ENCODE assay signal across 1 cellular context in the genomic region with DNA sequence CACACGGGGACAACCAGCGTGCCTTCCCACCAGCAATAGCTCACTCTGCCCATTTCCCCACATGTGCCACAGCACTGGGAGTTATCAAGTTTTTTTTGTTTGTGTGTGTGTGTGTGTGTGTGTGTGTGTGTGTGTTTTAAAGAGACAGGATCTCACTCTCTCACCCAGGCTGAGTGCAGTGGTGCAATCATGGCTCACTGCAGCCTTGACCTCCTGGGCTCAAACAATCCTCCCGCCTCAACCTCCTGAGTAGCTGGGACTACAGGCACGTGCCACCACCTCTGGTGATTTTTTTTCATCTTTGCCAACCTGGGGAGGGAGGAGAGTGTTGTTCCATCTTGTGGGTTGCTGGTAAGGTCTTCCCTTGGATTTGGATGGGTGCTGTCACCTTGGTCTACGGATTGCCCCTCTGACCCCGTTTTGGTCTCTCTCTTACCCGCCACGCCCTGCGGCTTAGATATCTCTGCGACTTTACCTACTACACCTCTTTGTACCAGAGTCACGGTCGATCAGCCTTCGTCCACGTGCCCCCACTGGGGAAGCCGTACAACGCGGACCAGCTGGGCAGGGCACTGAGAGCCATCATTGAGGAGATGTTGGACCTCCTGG.
A peak's percentile ranks its signal among the peaks of the same experiment; 100 is the strongest.
TF ChIP-seq lines count a peak whose summit lies in the region.

No MANE protein-coding gene starts in this region.

TF ChIP-seq in HepG2, 621 proteins besides CTCF, POLR2A, EP300 and RAD21 (continued from another document and continues in another):
- TF ChIP-seq, protein P1, sequence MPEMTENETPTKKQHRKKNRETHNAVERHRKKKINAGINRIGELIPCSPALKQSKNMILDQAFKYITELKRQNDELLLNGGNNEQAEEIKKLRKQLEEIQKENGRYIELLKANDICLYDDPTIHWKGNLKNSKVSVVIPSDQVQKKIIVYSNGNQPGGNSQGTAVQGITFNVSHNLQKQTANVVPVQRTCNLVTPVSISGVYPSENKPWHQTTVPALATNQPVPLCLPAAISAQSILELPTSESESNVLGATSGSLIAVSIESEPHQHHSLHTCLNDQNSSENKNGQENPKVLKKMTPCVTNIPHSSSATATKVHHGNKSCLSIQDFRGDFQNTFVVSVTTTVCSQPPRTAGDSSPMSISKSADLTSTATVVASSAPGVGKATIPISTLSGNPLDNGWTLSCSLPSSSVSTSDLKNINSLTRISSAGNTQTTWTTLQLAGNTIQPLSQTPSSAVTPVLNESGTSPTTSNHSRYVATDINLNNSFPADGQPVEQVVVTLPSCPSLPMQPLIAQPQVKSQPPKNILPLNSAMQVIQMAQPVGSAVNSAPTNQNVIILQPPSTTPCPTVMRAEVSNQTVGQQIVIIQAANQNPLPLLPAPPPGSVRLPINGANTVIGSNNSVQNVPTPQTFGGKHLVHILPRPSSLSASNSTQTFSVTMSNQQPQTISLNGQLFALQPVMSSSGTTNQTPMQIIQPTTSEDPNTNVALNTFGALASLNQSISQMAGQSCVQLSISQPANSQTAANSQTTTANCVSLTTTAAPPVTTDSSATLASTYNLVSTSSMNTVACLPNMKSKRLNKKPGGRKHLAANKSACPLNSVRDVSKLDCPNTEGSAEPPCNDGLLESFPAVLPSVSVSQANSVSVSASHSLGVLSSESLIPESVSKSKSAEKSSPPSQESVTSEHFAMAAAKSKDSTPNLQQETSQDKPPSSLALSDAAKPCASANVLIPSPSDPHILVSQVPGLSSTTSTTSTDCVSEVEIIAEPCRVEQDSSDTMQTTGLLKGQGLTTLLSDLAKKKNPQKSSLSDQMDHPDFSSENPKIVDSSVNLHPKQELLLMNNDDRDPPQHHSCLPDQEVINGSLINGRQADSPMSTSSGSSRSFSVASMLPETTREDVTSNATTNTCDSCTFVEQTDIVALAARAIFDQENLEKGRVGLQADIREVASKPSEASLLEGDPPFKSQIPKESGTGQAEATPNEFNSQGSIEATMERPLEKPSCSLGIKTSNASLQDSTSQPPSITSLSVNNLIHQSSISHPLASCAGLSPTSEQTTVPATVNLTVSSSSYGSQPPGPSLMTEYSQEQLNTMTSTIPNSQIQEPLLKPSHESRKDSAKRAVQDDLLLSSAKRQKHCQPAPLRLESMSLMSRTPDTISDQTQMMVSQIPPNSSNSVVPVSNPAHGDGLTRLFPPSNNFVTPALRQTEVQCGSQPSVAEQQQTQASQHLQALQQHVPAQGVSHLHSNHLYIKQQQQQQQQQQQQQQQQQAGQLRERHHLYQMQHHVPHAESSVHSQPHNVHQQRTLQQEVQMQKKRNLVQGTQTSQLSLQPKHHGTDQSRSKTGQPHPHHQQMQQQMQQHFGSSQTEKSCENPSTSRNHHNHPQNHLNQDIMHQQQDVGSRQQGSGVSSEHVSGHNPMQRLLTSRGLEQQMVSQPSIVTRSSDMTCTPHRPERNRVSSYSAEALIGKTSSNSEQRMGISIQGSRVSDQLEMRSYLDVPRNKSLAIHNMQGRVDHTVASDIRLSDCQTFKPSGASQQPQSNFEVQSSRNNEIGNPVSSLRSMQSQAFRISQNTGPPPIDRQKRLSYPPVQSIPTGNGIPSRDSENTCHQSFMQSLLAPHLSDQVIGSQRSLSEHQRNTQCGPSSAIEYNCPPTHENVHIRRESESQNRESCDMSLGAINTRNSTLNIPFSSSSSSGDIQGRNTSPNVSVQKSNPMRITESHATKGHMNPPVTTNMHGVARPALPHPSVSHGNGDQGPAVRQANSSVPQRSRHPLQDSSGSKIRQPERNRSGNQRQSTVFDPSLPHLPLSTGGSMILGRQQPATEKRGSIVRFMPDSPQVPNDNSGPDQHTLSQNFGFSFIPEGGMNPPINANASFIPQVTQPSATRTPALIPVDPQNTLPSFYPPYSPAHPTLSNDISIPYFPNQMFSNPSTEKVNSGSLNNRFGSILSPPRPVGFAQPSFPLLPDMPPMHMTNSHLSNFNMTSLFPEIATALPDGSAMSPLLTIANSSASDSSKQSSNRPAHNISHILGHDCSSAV (CRISPR knock-in tag; IDR thresholded peaks at IDR 0.05; ENCODE audit: borderline replicate concordance), result no peak
- TF ChIP-seq GATAD2A (CRISPR knock-in tag; IDR thresholded peaks at IDR 0.05), result peak; percentile 72
- TF ChIP-seq ZIK1 (CRISPR knock-in tag; IDR thresholded peaks at IDR 0.05; ENCODE audit: borderline replicate concordance, low read depth), result no peak
- no peak for TF ChIP-seq CBX1 (IDR thresholded peaks at IDR 0.05; ENCODE audit: low read depth)
- no peak for TF ChIP-seq ZNF577 (CRISPR knock-in tag; IDR thresholded peaks at IDR 0.05; ENCODE audit: borderline replicate concordance, low read depth)
- no peak for TF ChIP-seq RNF2 (conservative IDR thresholded peaks at IDR 0.05; ENCODE audit: low read depth)
- TF ChIP-seq NFATC3 (CRISPR knock-in tag; IDR thresholded peaks at IDR 0.05), result no peak
- TF ChIP-seq ADNP (CRISPR knock-in tag; IDR thresholded peaks at IDR 0.05), result peak; percentile 66; the same call in 1 of the 2 replicates
- TF ChIP-seq, protein P2, sequence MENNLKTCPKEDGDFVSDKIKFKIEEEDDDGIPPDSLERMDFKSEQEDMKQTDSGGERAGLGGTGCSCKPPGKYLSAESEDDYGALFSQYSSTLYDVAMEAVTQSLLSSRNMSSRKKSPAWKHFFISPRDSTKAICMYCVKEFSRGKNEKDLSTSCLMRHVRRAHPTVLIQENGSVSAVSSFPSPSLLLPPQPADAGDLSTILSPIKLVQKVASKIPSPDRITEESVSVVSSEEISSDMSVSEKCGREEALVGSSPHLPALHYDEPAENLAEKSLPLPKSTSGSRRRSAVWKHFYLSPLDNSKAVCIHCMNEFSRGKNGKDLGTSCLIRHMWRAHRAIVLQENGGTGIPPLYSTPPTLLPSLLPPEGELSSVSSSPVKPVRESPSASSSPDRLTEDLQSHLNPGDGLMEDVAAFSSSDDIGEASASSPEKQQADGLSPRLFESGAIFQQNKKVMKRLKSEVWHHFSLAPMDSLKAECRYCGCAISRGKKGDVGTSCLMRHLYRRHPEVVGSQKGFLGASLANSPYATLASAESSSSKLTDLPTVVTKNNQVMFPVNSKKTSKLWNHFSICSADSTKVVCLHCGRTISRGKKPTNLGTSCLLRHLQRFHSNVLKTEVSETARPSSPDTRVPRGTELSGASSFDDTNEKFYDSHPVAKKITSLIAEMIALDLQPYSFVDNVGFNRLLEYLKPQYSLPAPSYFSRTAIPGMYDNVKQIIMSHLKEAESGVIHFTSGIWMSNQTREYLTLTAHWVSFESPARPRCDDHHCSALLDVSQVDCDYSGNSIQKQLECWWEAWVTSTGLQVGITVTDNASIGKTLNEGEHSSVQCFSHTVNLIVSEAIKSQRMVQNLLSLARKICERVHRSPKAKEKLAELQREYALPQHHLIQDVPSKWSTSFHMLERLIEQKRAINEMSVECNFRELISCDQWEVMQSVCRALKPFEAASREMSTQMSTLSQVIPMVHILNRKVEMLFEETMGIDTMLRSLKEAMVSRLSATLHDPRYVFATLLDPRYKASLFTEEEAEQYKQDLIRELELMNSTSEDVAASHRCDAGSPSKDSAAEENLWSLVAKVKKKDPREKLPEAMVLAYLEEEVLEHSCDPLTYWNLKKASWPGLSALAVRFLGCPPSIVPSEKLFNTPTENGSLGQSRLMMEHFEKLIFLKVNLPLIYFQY (CRISPR knock-in tag; IDR thresholded peaks at IDR 0.05; ENCODE audit: borderline replicate concordance), result no peak
- TF ChIP-seq DNMT3B (CRISPR knock-in tag; conservative IDR thresholded peaks at IDR 0.05), result no peak
- no peak for TF ChIP-seq THAP7 (CRISPR knock-in tag; IDR thresholded peaks at IDR 0.05)
- no peak for TF ChIP-seq ZNF761 (CRISPR knock-in tag; conservative IDR thresholded peaks at IDR 0.05)
- TF ChIP-seq SMARCC2 (IDR thresholded peaks at IDR 0.05), result no peak
- TF ChIP-seq PHF8 (CRISPR knock-in tag; IDR thresholded peaks at IDR 0.05), result no peak
- no peak for TF ChIP-seq ASH2L (IDR thresholded peaks at IDR 0.05; ENCODE audit: insufficient read length, low read depth, low read length)
- TF ChIP-seq LCORL (IDR thresholded peaks at IDR 0.05), result no peak
- peak; percentile 54 for TF ChIP-seq LCORL (CRISPR knock-in tag; IDR thresholded peaks at IDR 0.05)
- TF ChIP-seq ZNF567 (CRISPR knock-in tag; IDR thresholded peaks at IDR 0.05; ENCODE audit: borderline replicate concordance), result no peak
- no peak for TF ChIP-seq FOXK2 (IDR thresholded peaks at IDR 0.05)
- TF ChIP-seq PLRG1 (conservative IDR thresholded peaks at IDR 0.05), result no peak
- peak; percentile 79 for TF ChIP-seq HDAC1 (CRISPR knock-in tag; IDR thresholded peaks at IDR 0.05)
- TF ChIP-seq MAX (IDR thresholded peaks at IDR 0.05), result peak; percentile 63; the same call in 1 of the 2 replicates
- TF ChIP-seq KAT8 (CRISPR knock-in tag; IDR thresholded peaks at IDR 0.05), result peak; percentile 23; the same call in 1 of the 2 replicates
- TF ChIP-seq ZNF780A (CRISPR knock-in tag; IDR thresholded peaks at IDR 0.05), result no peak
- TF ChIP-seq, protein P3, sequence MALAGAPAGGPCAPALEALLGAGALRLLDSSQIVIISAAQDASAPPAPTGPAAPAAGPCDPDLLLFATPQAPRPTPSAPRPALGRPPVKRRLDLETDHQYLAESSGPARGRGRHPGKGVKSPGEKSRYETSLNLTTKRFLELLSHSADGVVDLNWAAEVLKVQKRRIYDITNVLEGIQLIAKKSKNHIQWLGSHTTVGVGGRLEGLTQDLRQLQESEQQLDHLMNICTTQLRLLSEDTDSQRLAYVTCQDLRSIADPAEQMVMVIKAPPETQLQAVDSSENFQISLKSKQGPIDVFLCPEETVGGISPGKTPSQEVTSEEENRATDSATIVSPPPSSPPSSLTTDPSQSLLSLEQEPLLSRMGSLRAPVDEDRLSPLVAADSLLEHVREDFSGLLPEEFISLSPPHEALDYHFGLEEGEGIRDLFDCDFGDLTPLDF (CRISPR knock-in tag; IDR thresholded peaks at IDR 0.05), result no peak
- no peak for TF ChIP-seq ZSCAN9 (CRISPR knock-in tag; IDR thresholded peaks at IDR 0.05; ENCODE audit: borderline replicate concordance)
- peak; percentile 74; the same call in 1 of the 2 replicates for TF ChIP-seq POGZ (CRISPR knock-in tag; IDR thresholded peaks at IDR 0.05)
- TF ChIP-seq GLMP (CRISPR knock-in tag; IDR thresholded peaks at IDR 0.05; ENCODE audit: borderline replicate concordance), result no peak
- TF ChIP-seq ZNF224 (CRISPR knock-in tag; IDR thresholded peaks at IDR 0.05), result no peak
- TF ChIP-seq ZSCAN30 (CRISPR knock-in tag; IDR thresholded peaks at IDR 0.05), result no peak
- 0 out of 2 replicates have a peak, but pooled peaks have one; percentile 43 for TF ChIP-seq RCOR2 (CRISPR knock-in tag; IDR thresholded peaks at IDR 0.05)
- TF ChIP-seq ZFP41 (CRISPR knock-in tag; IDR thresholded peaks at IDR 0.05; ENCODE audit: borderline replicate concordance), result no peak
- peak; percentile 59; the same call in 1 of the 2 replicates for TF ChIP-seq ZNF580 (CRISPR knock-in tag; IDR thresholded peaks at IDR 0.05; ENCODE audit: borderline replicate concordance, low read depth)
- TF ChIP-seq, protein P4, sequence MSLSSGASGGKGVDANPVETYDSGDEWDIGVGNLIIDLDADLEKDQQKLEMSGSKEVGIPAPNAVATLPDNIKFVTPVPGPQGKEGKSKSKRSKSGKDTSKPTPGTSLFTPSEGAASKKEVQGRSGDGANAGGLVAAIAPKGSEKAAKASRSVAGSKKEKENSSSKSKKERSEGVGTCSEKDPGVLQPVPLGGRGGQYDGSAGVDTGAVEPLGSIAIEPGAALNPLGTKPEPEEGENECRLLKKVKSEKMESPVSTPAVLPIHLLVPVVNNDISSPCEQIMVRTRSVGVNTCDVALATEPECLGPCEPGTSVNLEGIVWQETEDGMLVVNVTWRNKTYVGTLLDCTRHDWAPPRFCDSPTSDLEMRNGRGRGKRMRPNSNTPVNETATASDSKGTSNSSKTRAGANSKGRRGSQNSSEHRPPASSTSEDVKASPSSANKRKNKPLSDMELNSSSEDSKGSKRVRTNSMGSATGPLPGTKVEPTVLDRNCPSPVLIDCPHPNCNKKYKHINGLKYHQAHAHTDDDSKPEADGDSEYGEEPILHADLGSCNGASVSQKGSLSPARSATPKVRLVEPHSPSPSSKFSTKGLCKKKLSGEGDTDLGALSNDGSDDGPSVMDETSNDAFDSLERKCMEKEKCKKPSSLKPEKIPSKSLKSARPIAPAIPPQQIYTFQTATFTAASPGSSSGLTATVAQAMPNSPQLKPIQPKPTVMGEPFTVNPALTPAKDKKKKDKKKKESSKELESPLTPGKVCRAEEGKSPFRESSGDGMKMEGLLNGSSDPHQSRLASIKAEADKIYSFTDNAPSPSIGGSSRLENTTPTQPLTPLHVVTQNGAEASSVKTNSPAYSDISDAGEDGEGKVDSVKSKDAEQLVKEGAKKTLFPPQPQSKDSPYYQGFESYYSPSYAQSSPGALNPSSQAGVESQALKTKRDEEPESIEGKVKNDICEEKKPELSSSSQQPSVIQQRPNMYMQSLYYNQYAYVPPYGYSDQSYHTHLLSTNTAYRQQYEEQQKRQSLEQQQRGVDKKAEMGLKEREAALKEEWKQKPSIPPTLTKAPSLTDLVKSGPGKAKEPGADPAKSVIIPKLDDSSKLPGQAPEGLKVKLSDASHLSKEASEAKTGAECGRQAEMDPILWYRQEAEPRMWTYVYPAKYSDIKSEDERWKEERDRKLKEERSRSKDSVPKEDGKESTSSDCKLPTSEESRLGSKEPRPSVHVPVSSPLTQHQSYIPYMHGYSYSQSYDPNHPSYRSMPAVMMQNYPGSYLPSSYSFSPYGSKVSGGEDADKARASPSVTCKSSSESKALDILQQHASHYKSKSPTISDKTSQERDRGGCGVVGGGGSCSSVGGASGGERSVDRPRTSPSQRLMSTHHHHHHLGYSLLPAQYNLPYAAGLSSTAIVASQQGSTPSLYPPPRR (CRISPR knock-in tag; IDR thresholded peaks at IDR 0.05; ENCODE audit: borderline replicate concordance), result peak; percentile 72; the same call in 1 of the 2 replicates
- TF ChIP-seq ZNF350 (CRISPR knock-in tag; IDR thresholded peaks at IDR 0.05; ENCODE audit: borderline replicate concordance, low read depth), result no peak; the same call in 1 of the 2 replicates
- no peak for TF ChIP-seq PTBP1 (IDR thresholded peaks at IDR 0.05; ENCODE audit: low read depth, low read length, poor library complexity, severe bottlenecking)
- TF ChIP-seq SOX5 (CRISPR knock-in tag; IDR thresholded peaks at IDR 0.05; ENCODE audit: borderline replicate concordance), result peak; percentile 76
- peak; percentile 15 for TF ChIP-seq NRL (CRISPR knock-in tag; IDR thresholded peaks at IDR 0.05; ENCODE audit: borderline replicate concordance)
- no peak for TF ChIP-seq ZNF484 (CRISPR knock-in tag; IDR thresholded peaks at IDR 0.05; ENCODE audit: borderline replicate concordance, low read depth)
